In genomic region chr10:112953075-112953501, GRCh38 we compare ENCODE assay signal across 8 cellular contexts. TPM values are rescaled to one million over a fixed set of nuclear protein-coding genes. Genes with fewer than 3 reads are reported as not detected.
DNase-seq lines count a peak whose midpoint lies in the region; ATAC-seq and TF ChIP-seq lines count a peak whose summit lies in the region.

No MANE protein-coding gene starts in this region.

- TF ChIP-seq CTCF in HCT116 (IDR thresholded peaks at IDR 0.05 in 2 of 3, conservative IDR thresholded peaks at IDR 0.05 in 1 of 3; ENCODE audit: borderline replicate concordance in 1 of 3, insufficient read depth in 1 of 3, low read depth in 2 of 3, low read length in 2 of 3) (no peak), astrocyte of the cerebellum (IDR thresholded peaks at IDR 0.05; ENCODE audit: low read depth, low read length, missing control alignments) (no peak)

- in situ Hi-C loops in astrocyte of the cerebellum (cut with HindIII; ENCODE audit: low sequenced_read_pairs): no loop called here

- DNase-seq in HCT116 (ENCODE audit: low read depth, low spot score) (no peak), astrocyte of the cerebellum (ENCODE audit: low read depth) (no peak), islet precursor cell (peak; percentile 74), OCI-M1 (lab: John Stamatoyannopoulos, UW) (no peak)

- no peaks in the 10 kb centered on the region for H4K20me1 ChIP-seq in HCT116 (ENCODE audit: insufficient read depth)

- peaks cover 18 to 33% of the 10 kb centered on the region in 2 experiments; a peak in 3 of 4 replicates for H3K36me3 ChIP-seq in HCT116 (ENCODE audit: control insufficient read depth in 1 of 2, insufficient read depth in 2 of 2, low read length in 2 of 2)

- peak overlapping the region; percentile 83 for H3K4me2 ChIP-seq in HCT116 (ENCODE audit: low read length)

- CTCF ChIA-PET in HCT116 (lab: Charles Lee): no interaction called here

- no peaks in the 10 kb centered on the region for H3K9me3 ChIP-seq in HCT116 (ENCODE audit: control insufficient read depth in 1 of 2, insufficient read depth in 1 of 2, low read depth in 1 of 2, low read length in 2 of 2)

- RAD21 ChIA-PET in HCT116 (lab: Charles Lee; ENCODE audit: low non-redundant PET in 1 of 2, low total read pairs in 2 of 2, uncharacterized antibody in 2 of 2, unreplicated experiment in 2 of 2): no interaction called here

- H3K9ac ChIP-seq in HCT116 (ENCODE audit: low read length): peak overlapping the region; percentile 92

- ATAC-seq in HCT116 (no peak), HG03521 (IDR thresholded peaks at IDR 0.05; ENCODE audit: unreplicated experiment) (no peak), HG02798 (IDR thresholded peaks at IDR 0.05; ENCODE audit: poor library complexity, unreplicated experiment) (no peak), GM21423 (IDR thresholded peaks at IDR 0.05; ENCODE audit: unreplicated experiment) (no peak)

- H3K27me3 ChIP-seq in HCT116 (ENCODE audit: insufficient read depth, low read length): no peaks in the 10 kb centered on the region

- peaks cover 60 to 71% of the 10 kb centered on the region in 2 experiments for H3K4me1 ChIP-seq in HCT116 (ENCODE audit: control insufficient read depth in 1 of 2, insufficient read depth in 2 of 2, low read length in 2 of 2)

- no peak for TF ChIP-seq RAD21 in HCT116 (IDR thresholded peaks at IDR 0.05; ENCODE audit: low read depth)

- peaks cover 75% of the 10 kb centered on the region for H3K79me2 ChIP-seq in HCT116 (ENCODE audit: insufficient read depth, low read length)

- intact Hi-C loops in HCT116 (cut with micrococcal nuclease): loop anchor here (5.0 to 10.0 kb wide), 5 partner anchors 134 to 568 kb away; no protein-coding TSS in a partner anchor

- no peak for TF ChIP-seq POLR2A in HCT116 (IDR thresholded peaks at IDR 0.05; ENCODE audit: borderline replicate concordance, extremely low read depth, insufficient read depth, insufficient read length)

- no TSS peak for BruUV-seq in HCT116 (replicated peaks; lab: Mats Ljungman, UMichigan)

- no peaks in the 10 kb centered on the region for H3K9me2 ChIP-seq in HCT116 (ENCODE audit: insufficient read depth)

- H3K4me3 ChIP-seq in HCT116 (replicated peaks in 1 of 2; ENCODE audit: low read depth in 1 of 2, low read length in 2 of 2) (peak overlapping the region; percentile 73 to 78), astrocyte of the cerebellum (ENCODE audit: low read depth, low read length) (peak overlapping the region; percentile 60), skin epidermis (peak overlapping the region; percentile 44 to 70 (median 63))

- H3K27ac ChIP-seq in HCT116 (ENCODE audit: low read depth, low read length) (peak overlapping the region; percentile 100), skin epidermis (peak overlapping the region in 20 of 21 experiments; percentile 82 to 96 (median 90))

- no peak overlapping the region for H2AFZ ChIP-seq in HCT116 (ENCODE audit: low read depth, low read length, poor library complexity, severe bottlenecking)

- POLR2A ChIA-PET in HCT116 (lab: Charles Lee): no interaction called here

TF ChIP-seq in HCT116, 20 proteins besides CTCF, POLR2A, EP300 and RAD21:
- no peak for TF ChIP-seq YY1 (IDR thresholded peaks at IDR 0.05; ENCODE audit: extremely low read depth, insufficient replicate concordance, low read depth, low read length)
- no peak for TF ChIP-seq SRF (IDR thresholded peaks at IDR 0.05; ENCODE audit: low read depth)
- TF ChIP-seq JUND (IDR thresholded peaks at IDR 0.05): no peak
- TF ChIP-seq SP1 (IDR thresholded peaks at IDR 0.05; ENCODE audit: low read depth): no peak
- TF ChIP-seq SIN3A (IDR thresholded peaks at IDR 0.05; ENCODE audit: low read depth): no peak
- no peak for TF ChIP-seq TCF7L2 (IDR thresholded peaks at IDR 0.05; ENCODE audit: borderline replicate concordance, extremely low read depth, insufficient read depth, insufficient read length)
- no peak for TF ChIP-seq EZH2 (IDR thresholded peaks at IDR 0.05)
- no peak for TF ChIP-seq FOSL1 (IDR thresholded peaks at IDR 0.05; ENCODE audit: low read depth)
- no peak for TF ChIP-seq POLR2AphosphoS5 (IDR thresholded peaks at IDR 0.05; ENCODE audit: low read depth, low read length)

RNA-seq across cellular contexts. Expression of gene TCF7L2, which starts 3.0 kb away (rescaled TPM):
- total RNA-seq in HCT116 (2021; ENCODE audit: unreplicated experiment): 164 TPM
- 120 and 126 TPM in 2 replicates for polyA plus RNA-seq in HCT116 (2012)
